Comparison of ENCODE assay signal across 9 cellular contexts in the genomic region with DNA sequence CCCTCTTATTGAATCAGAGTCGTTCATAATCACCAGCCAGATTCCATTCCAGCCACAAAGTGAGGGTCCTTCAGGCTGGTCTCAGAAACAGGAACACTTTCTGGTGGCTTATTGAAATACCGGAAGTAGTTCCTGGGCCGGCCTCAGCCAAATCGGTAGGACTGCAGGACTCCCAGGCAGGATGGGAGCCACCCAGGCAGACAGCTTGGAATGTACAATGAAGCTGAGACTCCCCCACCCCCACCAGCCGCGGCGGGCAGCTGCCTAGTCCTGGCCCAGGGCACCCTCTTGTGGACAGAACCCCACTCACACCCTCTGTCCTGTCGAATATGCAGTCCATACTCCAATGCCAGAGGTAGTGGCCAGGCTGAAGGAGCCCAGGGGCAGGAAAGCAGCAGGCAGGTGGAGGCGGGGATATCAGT. TPM values are rescaled to one million over a fixed set of nuclear protein-coding genes. Genes with fewer than 3 reads are reported as not detected.
DNase-seq lines count a peak whose midpoint lies in the region; ATAC-seq, FAIRE-seq and TF ChIP-seq lines count a peak whose summit lies in the region.
"Had no signal": no experiment of that assay in that cellular context is flagged by ENCODE, and none has a peak within 500 bp of the region (broad histone marks: within the 10 kb centered on the region; RNA-seq: fewer than 3 reads in every experiment).

No MANE protein-coding gene starts in this region.

- peak overlapping the region; percentile 1 to 11 for H3K27ac ChIP-seq in kidney (ENCODE audit: low read depth in 2 of 2, low read length in 2 of 2)

- DNase-seq in EL (peak; percentile 93), NCI-H345 treated with DMSO at 0.1 percent for 48 hours (lab: John Stamatoyannopoulos, UW; ENCODE audit: unreplicated experiment) (peak; percentile 86), cardiac fibroblast (ENCODE audit: low read depth in 2 of 2) (peak; percentile 94), kidney (peak; percentile 95)
- DNase-seq in activated CD4-positive, CD25-positive, alpha-beta regulatory T cell (lab: John Stamatoyannopoulos, UW) = peak; percentile 34 to 51 (median 46)
- DNase-seq in stimulated activated CD4-positive, alpha-beta T cell treated with anti-CD3 and anti-CD28 coated beads, Interleukin-1b, Interleukin-23, amount 100 ng/mL, for 24 hours (ENCODE audit: low read depth in 4 of 4, low spot score in 1 of 4) = peak in 3 of 4 experiments; percentile 48 to 71 (median 50)

- H3K36me3 ChIP-seq in kidney (ENCODE audit: control insufficient read depth in 1 of 2, insufficient read depth in 2 of 2, low read length in 2 of 2) = peaks cover 11 to 14% of the 10 kb centered on the region in 2 donors

- H3K4me3 ChIP-seq in cardiac fibroblast (replicated peaks in 1 of 2; ENCODE audit: low read depth in 2 of 2, low read length in 2 of 2) (no peak overlapping the region), kidney (ENCODE audit: low read length in 2 of 2) (no peak overlapping the region)

- FAIRE-seq in kidney (lab: Jason Lieb, UNC) = peak; percentile 87

- no peaks in the 10 kb centered on the region for H3K9me3 ChIP-seq in kidney (ENCODE audit: control insufficient read depth in 1 of 2, low read length in 2 of 2)

- intact Hi-C loops in kidney (cut with DNase I) = loop anchor here (5.0 kb wide), 1 partner anchor 80 kb away; no protein-coding TSS in a partner anchor

- H3K9ac ChIP-seq in kidney (ENCODE audit: low read length in 2 of 2) = no peak overlapping the region

- H3K4me1 ChIP-seq in kidney (ENCODE audit: control insufficient read depth in 1 of 2, insufficient read depth in 1 of 2, low read depth in 1 of 2, low read length in 2 of 2) = peaks cover 6 to 12% of the 10 kb centered on the region in 2 donors

- TF ChIP-seq CTCF in cardiac fibroblast (IDR thresholded peaks at IDR 0.05; ENCODE audit: low read depth, low read length) = peak; percentile 87
- TF ChIP-seq CTCF in kidney (IDR thresholded peaks at IDR 0.05; ENCODE audit: borderline replicate concordance, extremely low read depth, insufficient read depth) = peak; percentile 92

- ATAC-seq in HG03064 (IDR thresholded peaks at IDR 0.05; ENCODE audit: low read depth, unreplicated experiment) (peak; percentile 54), HG02885 (IDR thresholded peaks at IDR 0.05; ENCODE audit: poor library complexity, unreplicated experiment) (no peak)

RNA-seq across cellular contexts. Expression of a gene that starts 43.8 kb away (rescaled TPM):
- 16.9 TPM for total RNA-seq in kidney
- polyA plus RNA-seq in kidney (ENCODE audit: insufficient read depth, low read depth, low replicate concordance) = 2.3 TPM
- total RNA-seq: mononuclear cell had no signal

RNA-seq across cellular contexts. Expression of a gene that starts 53.3 kb away (rescaled TPM):
- 50.7 TPM for total RNA-seq in kidney
- 51.0 TPM for polyA plus RNA-seq in kidney (ENCODE audit: insufficient read depth, low read depth, low replicate concordance)
